Comparison of ENCODE assay signal across 10 cellular contexts in the genomic region with DNA sequence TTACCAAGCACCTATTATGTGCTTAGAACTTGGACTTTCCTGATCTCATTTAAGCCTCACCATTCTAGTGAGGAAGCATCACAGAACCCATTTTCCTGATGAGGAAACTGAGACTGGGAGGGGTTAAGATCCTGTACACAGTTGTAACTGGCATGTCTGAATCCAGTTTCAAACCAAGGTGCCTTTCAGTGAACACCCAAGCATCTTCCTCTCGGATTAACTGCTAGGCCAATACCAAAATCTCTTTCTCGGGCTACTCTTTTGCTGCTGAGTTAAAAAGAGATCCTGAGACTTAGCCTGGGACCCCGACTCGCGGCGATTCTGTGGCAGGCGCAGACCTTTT. TPM values are rescaled to one million over a fixed set of nuclear protein-coding genes. Genes with fewer than 3 reads are reported as not detected.
DNase-seq lines count a peak whose midpoint lies in the region; ATAC-seq lines count a peak whose summit lies in the region.
"Had no signal": no experiment of that assay in that cellular context is flagged by ENCODE, and none has a peak within 500 bp of the region (broad histone marks: within the 10 kb centered on the region; RNA-seq: fewer than 3 reads in every experiment).

No MANE protein-coding gene starts in this region.

- DNase-seq in right cardiac atrium (no peak), left ventricle myocardium superior (no peak), neuronal stem cell (ENCODE audit: low spot score) (no peak), COR-L47 (lab: John Stamatoyannopoulos, UW) (no peak), NCI-H1417 (lab: John Stamatoyannopoulos, UW) (no peak), NCI-H1694 treated with DMSO at 0.1 percent for 48 hours (lab: John Stamatoyannopoulos, UW) (no peak)

- H3K27ac ChIP-seq in right cardiac atrium (ENCODE audit: low read length) (no peak overlapping the region), neuronal stem cell (replicated peaks; ENCODE audit: low read length) (no peak overlapping the region)
- H3K27ac ChIP-seq: BLaER1 had no signal

- H3K23ac ChIP-seq in neuronal stem cell (ENCODE audit: low read depth, low read length, poor library complexity), result no peak overlapping the region

- H3K4me1 ChIP-seq in right cardiac atrium (ENCODE audit: control insufficient read depth, insufficient read depth, low read length), result peaks cover 6% of the 10 kb centered on the region
- no peaks in the 10 kb centered on the region for H3K4me1 ChIP-seq in endocrine pancreas (ENCODE audit: control insufficient read depth, insufficient read depth, low read length)
- peaks cover 9 to 15% of the 10 kb centered on the region in 2 donors for H3K4me1 ChIP-seq in neuronal stem cell (ENCODE audit: control insufficient read depth in 2 of 2, insufficient read depth in 1 of 2, low read depth in 1 of 2, low read length in 2 of 2)

- peak overlapping the region; percentile 91 for H2AFZ ChIP-seq in neuronal stem cell (ENCODE audit: low read length)

- intact Hi-C loops in right cardiac atrium (cut with DNase I), result loop anchor here (2.0 to 10.0 kb wide), 7 partner anchors 144 to 324 kb away; no protein-coding TSS in a partner anchor
- intact Hi-C loops in left ventricle myocardium superior (cut with micrococcal nuclease), result loop anchor here (10.0 kb wide), 2 partner anchors 164 to 214 kb away; no protein-coding TSS in a partner anchor

- no peak overlapping the region for H3K14ac ChIP-seq in neuronal stem cell (ENCODE audit: low read length)

- H2AK5ac ChIP-seq in neuronal stem cell (ENCODE audit: low read depth, low read length), result no peak overlapping the region

- peaks cover 2% of the 10 kb centered on the region for H3K79me1 ChIP-seq in neuronal stem cell (ENCODE audit: low read depth, low read length)

- H2BK12ac ChIP-seq in neuronal stem cell (ENCODE audit: low read length), result no peak overlapping the region

- H3K4me3 ChIP-seq in right cardiac atrium (ENCODE audit: low read length) (peak overlapping the region; percentile 49), endocrine pancreas (ENCODE audit: control insufficient read depth, insufficient read depth, low read length) (no peak overlapping the region), neuronal stem cell (ENCODE audit: low read length in 2 of 2) (no peak overlapping the region)

- H3K4ac ChIP-seq in neuronal stem cell (ENCODE audit: low read length), result no peak overlapping the region

- ATAC-seq in right cardiac atrium (no peak), left ventricle myocardium superior (no peak), GM19455 (IDR thresholded peaks at IDR 0.05; ENCODE audit: unreplicated experiment) (no peak)

- peak overlapping the region; percentile 71 for H3K4me2 ChIP-seq in neuronal stem cell (ENCODE audit: insufficient read depth, low read length, poor library complexity, severe bottlenecking)
- H3K4me2 ChIP-seq: BLaER1 had no signal

- no peak overlapping the region for H4K8ac ChIP-seq in neuronal stem cell (ENCODE audit: low read depth, low read length)

- H3K9me3 ChIP-seq in right cardiac atrium (ENCODE audit: control insufficient read depth, low read length) (no peaks in the 10 kb centered on the region), endocrine pancreas (ENCODE audit: control insufficient read depth, low read length) (no peaks in the 10 kb centered on the region), neuronal stem cell (replicated peaks in 1 of 2; ENCODE audit: control insufficient read depth in 2 of 2, insufficient read depth in 1 of 2, low read depth in 1 of 2, low read length in 2 of 2) (no peaks in the 10 kb centered on the region)

- no peaks in the 10 kb centered on the region for H3K27me3 ChIP-seq in right cardiac atrium (ENCODE audit: control insufficient read depth, insufficient read depth)
- H3K27me3 ChIP-seq in endocrine pancreas (ENCODE audit: control insufficient read depth, insufficient read depth, low read length), result no peaks in the 10 kb centered on the region
- peaks cover 9 to 58% (median 27%) of the 10 kb centered on the region in 3 experiments for H3K27me3 ChIP-seq in neuronal stem cell (ENCODE audit: control insufficient read depth in 3 of 3, insufficient read depth in 3 of 3, low read depth in 1 of 3, low read length in 3 of 3)

- no peak overlapping the region for H2BK120ac ChIP-seq in neuronal stem cell (ENCODE audit: low read depth, low read length)

- H3K36me3 ChIP-seq in endocrine pancreas (ENCODE audit: control insufficient read depth, insufficient read depth, low read length), result no peaks in the 10 kb centered on the region
- H3K36me3 ChIP-seq in neuronal stem cell (replicated peaks in 1 of 2; ENCODE audit: control insufficient read depth in 2 of 2, insufficient read depth in 2 of 2, low read length in 2 of 2), result no peaks in the 10 kb centered on the region
- H3K36me3 ChIP-seq: BLaER1 had no signal

- no peak overlapping the region for H3K18ac ChIP-seq in neuronal stem cell (ENCODE audit: low read length)

- H3K9ac ChIP-seq in endocrine pancreas (ENCODE audit: control insufficient read depth, insufficient read depth, low read length) (peak overlapping the region; percentile 38), neuronal stem cell (ENCODE audit: low read depth, low read length, poor library complexity) (no peak overlapping the region)
- H3K9ac ChIP-seq: BLaER1 had no signal

- no peak overlapping the region for H4K91ac ChIP-seq in neuronal stem cell (ENCODE audit: low read depth, low read length, poor library complexity)

- 24% methylated on average over 7 of the region's 7 CpGs for WGBS in right cardiac atrium
- WGBS in neuronal stem cell (ENCODE audit: extremely low coverage in 2 of 2, insufficient read length in 2 of 2, insufficient replicate concordance in 1 of 2), 2 donors, result no CpG with 5 or more reads among the region's 7 CpGs

- H2BK15ac ChIP-seq in neuronal stem cell (ENCODE audit: low read length), result no peak overlapping the region

- H2BK5ac ChIP-seq in neuronal stem cell (ENCODE audit: low read length), result no peak overlapping the region

RNA-seq across cellular contexts. Expression of a gene that starts 0.6 kb away (rescaled TPM):
- total RNA-seq in right cardiac atrium, result 1 to 10 TPM; 1.1 to 3.9 (median 2.7) TPM
- polyA plus RNA-seq in right cardiac atrium, result 0.23 TPM
- total RNA-seq in left ventricle myocardium superior, result not detected
- polyA plus RNA-seq in neuronal stem cell (2013, experiment 1 of 2), result not detected
- polyA plus RNA-seq in neuronal stem cell (2013, experiment 2 of 2), result under 0.01 TPM
- total RNA-seq: naive thymus-derived CD8-positive, alpha-beta T cell had no signal
